In genomic region chr15:101135532-101136166, GRCh38 we compare ENCODE assay signal across 11 cellular contexts.
DNase-seq lines count a peak whose midpoint lies in the region; ATAC-seq and TF ChIP-seq lines count a peak whose summit lies in the region.
"Had no signal": no experiment of that assay in that cellular context is flagged by ENCODE, and none has a peak within 500 bp of the region (broad histone marks: within the 10 kb centered on the region; RNA-seq: fewer than 3 reads in every experiment).

No MANE protein-coding gene starts in this region.

- H3K27ac Mint-ChIP-seq in activated CD4-positive, alpha-beta memory T cell treated with anti-CD3 and anti-CD28 coated beads for 36 hours, result no peak overlapping the region

- no peak overlapping the region for H3K27ac ChIP-seq in DOHH2 (ENCODE audit: low read depth, low read length)
- H3K27ac ChIP-seq in breast epithelium, result no peak overlapping the region
- H3K27ac ChIP-seq: pancreas, SJCRH30 had no signal

- peaks cover 3% of the 10 kb centered on the region for H3K27me3 Mint-ChIP-seq in activated CD4-positive, alpha-beta memory T cell treated with anti-CD3 and anti-CD28 coated beads for 36 hours

- CTCF ChIA-PET in activated CD4-positive, alpha-beta memory T cell treated with anti-CD3 and anti-CD28 coated beads for 36 hours (lab: Charles Lee), result no interaction called here

- H3K9me3 Mint-ChIP-seq in activated CD4-positive, alpha-beta memory T cell treated with anti-CD3 and anti-CD28 coated beads for 36 hours, result peaks cover 5% of the 10 kb centered on the region

- H3K4me3 ChIP-seq in DOHH2 (ENCODE audit: low read length) (peak overlapping the region; percentile 32), breast epithelium (no peak overlapping the region)
- H3K4me3 ChIP-seq: pancreas, SJCRH30 had no signal

- no peaks in the 10 kb centered on the region for H3K79me2 ChIP-seq in DOHH2 (ENCODE audit: control insufficient read depth, low read length)

- peaks cover 20% of the 10 kb centered on the region for H3K4me1 Mint-ChIP-seq in activated CD4-positive, alpha-beta memory T cell treated with anti-CD3 and anti-CD28 coated beads for 36 hours (ENCODE audit: low read depth)

- TF ChIP-seq CTCF in DOHH2 (IDR thresholded peaks at IDR 0.05; ENCODE audit: low read depth, low read length, poor library complexity, severe bottlenecking) (no peak), breast epithelium (IDR thresholded peaks at IDR 0.05) (no peak)

- intact Hi-C loops in activated CD4-positive, alpha-beta memory T cell treated with anti-CD3 and anti-CD28 coated beads for 36 hours (cut with micrococcal nuclease), result no loop called here
- intact Hi-C loops in breast epithelium (cut with DNase I; ENCODE audit: low total_unique reads), result no loop called here

- H3K9me2 ChIP-seq in DOHH2 (replicated peaks; ENCODE audit: control insufficient read depth, low read length), result no peaks in the 10 kb centered on the region

- H3K9me3 ChIP-seq in DOHH2 (ENCODE audit: control insufficient read depth, insufficient read depth, low read length) (peaks cover 3% of the 10 kb centered on the region; the same call in 1 of the 2 replicates), breast epithelium (no peaks in the 10 kb centered on the region)
- H3K9me3 ChIP-seq: pancreas had no signal

- H3F3A ChIP-seq in DOHH2 (ENCODE audit: control insufficient read depth, insufficient read depth), result no peaks in the 10 kb centered on the region

- peak; percentile 31 for DNase-seq in activated CD4-positive, alpha-beta memory T cell treated with anti-CD3 and anti-CD28 coated beads for 36 hours
- DNase-seq in NCI-H146 treated with DMSO at 0.1 percent for 48 hours (lab: John Stamatoyannopoulos, UW; ENCODE audit: unreplicated experiment) (no peak), breast epithelium (ENCODE audit: low spot score in 2 of 2) (no peak), HUDEP-2 (lab: John Stamatoyannopoulos, UW; ENCODE audit: unreplicated experiment in 76 of 76) (no peak)
- no peak for DNase-seq in activated effector memory CD4-positive, alpha-beta T cell treated with anti-CD3 and anti-CD28 coated beads, Interleukin-2, amount 50 U/mL, for 16 hours
- DNase-seq: COR-L47, pancreas, SJCRH30 had no signal

- no peaks in the 10 kb centered on the region for H3K36me3 ChIP-seq in DOHH2 (ENCODE audit: control insufficient read depth, low read length)
- no peaks in the 10 kb centered on the region for H3K36me3 ChIP-seq in breast epithelium
- H3K36me3 ChIP-seq: pancreas, SJCRH30 had no signal

- peak overlapping the region; percentile 53 for H3K4me2 ChIP-seq in DOHH2 (ENCODE audit: low read length)

- no peaks in the 10 kb centered on the region for H4K20me1 ChIP-seq in DOHH2 (ENCODE audit: control insufficient read depth, insufficient read depth, low read depth, low read length)

- peaks cover 7% of the 10 kb centered on the region; the same call in 1 of the 2 replicates for H3K27me3 ChIP-seq in DOHH2 (ENCODE audit: control insufficient read depth, low read length)
- no peaks in the 10 kb centered on the region for H3K27me3 ChIP-seq in breast epithelium
- H3K27me3 ChIP-seq: pancreas, SJCRH30 had no signal

- H3K4me1 ChIP-seq in DOHH2 (ENCODE audit: control insufficient read depth, low read length) (peaks cover 40% of the 10 kb centered on the region), breast epithelium (no peaks in the 10 kb centered on the region)
- H3K4me1 ChIP-seq: pancreas had no signal

- peak; percentile 70 for ATAC-seq in GM19324 (IDR thresholded peaks at IDR 0.05; ENCODE audit: low FRiP score, unreplicated experiment)
- peak; percentile 50 for ATAC-seq in HG03045 (IDR thresholded peaks at IDR 0.05; ENCODE audit: unreplicated experiment)
- ATAC-seq: pancreas had no signal

- POLR2A ChIA-PET in activated CD4-positive, alpha-beta memory T cell treated with anti-CD3 and anti-CD28 coated beads for 36 hours (lab: Charles Lee), result no interaction called here

- TF ChIP-seq POLR2A in breast epithelium (IDR thresholded peaks at IDR 0.05), result no peak

- H3K36me3 Mint-ChIP-seq in activated CD4-positive, alpha-beta memory T cell treated with anti-CD3 and anti-CD28 coated beads for 36 hours, result no peaks in the 10 kb centered on the region

- H3K4me3 Mint-ChIP-seq in activated CD4-positive, alpha-beta memory T cell treated with anti-CD3 and anti-CD28 coated beads for 36 hours, result no peak overlapping the region
